ENCODE assay signal across 23 cellular contexts in the genomic region with DNA sequence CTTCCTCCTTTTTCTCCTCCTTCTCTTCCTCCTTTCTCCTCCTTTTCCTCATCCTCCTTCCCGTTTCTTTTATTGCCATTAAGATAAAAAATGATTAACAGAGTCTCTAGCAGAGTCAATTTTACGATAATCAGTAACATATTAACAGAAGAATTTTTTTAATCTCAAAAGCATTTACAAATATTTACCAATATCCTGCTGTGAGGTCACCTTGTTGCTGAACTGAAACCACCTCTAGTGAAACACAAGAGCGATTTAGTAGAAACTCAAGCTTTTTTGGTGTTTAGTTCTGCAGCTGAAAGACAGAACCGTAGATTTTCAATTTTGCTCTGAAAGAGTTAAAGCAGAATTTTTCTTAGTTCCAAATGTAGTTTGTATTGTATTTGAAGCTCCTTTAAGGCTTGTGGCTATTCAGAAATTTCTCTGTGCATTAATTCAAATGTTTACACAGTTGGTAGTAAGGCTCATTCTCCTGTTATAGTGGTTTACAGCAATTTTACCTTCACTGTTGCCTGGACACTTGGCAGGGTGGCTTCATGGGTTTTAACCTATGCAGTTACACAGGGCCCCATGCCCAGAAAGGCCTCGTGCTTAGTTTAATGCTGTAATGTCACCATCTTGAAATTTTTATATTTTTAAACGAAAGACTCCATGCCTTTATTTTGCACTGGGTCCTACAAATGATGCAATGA.
DNase-seq lines count a peak whose midpoint lies in the region; ATAC-seq and TF ChIP-seq lines count a peak whose summit lies in the region.
"Had no signal": no experiment of that assay in that cellular context is flagged by ENCODE, and none has a peak within 500 bp of the region (broad histone marks: within the 10 kb centered on the region; RNA-seq: fewer than 3 reads in every experiment).

No MANE protein-coding gene starts in this region.

- ATAC-seq in GM18508 (IDR thresholded peaks at IDR 0.05; ENCODE audit: insufficient read depth, unreplicated experiment) = peak; percentile 97
- peak; percentile 79 for ATAC-seq in GM19468 (IDR thresholded peaks at IDR 0.05; ENCODE audit: extremely low read depth, unreplicated experiment)
- peak; percentile 93 for ATAC-seq in HG03175 (IDR thresholded peaks at IDR 0.05; ENCODE audit: unreplicated experiment)
- ATAC-seq: activated T-helper 17 cell treated with anti-CD3 and anti-CD28 coated beads, Interleukin-2, amount 50 U/mL, for 72 hours; gastroesophageal sphincter; stimulated activated naive B cell treated with anti-CD40 and anti-IgM and Interleukin-4, amounts not matched to agents 10 μg/mL and 1 μg/mL and 100 μg/mL, for 72 hours had no signal

- H3K27ac ChIP-seq in transverse colon = no peak overlapping the region
- H3K27ac ChIP-seq: gastroesophageal sphincter, SJSA1, upper lobe of left lung had no signal

- H3K9me3 ChIP-seq in transverse colon = no peaks in the 10 kb centered on the region
- H3K9me3 ChIP-seq: gastroesophageal sphincter, upper lobe of left lung had no signal

- no peak for TF ChIP-seq EP300 in transverse colon (IDR thresholded peaks at IDR 0.05; ENCODE audit: low read depth)

- DNase-seq in kidney tubule cell (ENCODE audit: low spot score) = peak; percentile 71
- DNase-seq in stimulated activated CD4-positive, alpha-beta T cell treated with anti-CD3 and anti-CD28 coated beads, Interleukin-15, amount 100 ng/mL, for 24 hours = no peak
- no peak for DNase-seq in NCI-H2107 (lab: John Stamatoyannopoulos, UW)
- no peak for DNase-seq in transverse colon
- no peak for DNase-seq in mesenteric fat pad (ENCODE audit: low spot score)
- DNase-seq: activated CD4-positive, alpha-beta memory T cell treated with anti-CD3 and anti-CD28 coated beads, Interleukin-2, amount 10 ng/mL, durations not matched to agents 7 days and 5 days; amniotic stem cell; cerebellar nuclear complex; DMS 273 treated with DMSO at 0.1 percent for 48 hours; GOT3; immature natural killer cell; Kasumi-1; NCI-H1436; NCI-H446 treated with DMSO at 0.1 percent for 48 hours; small intestine; stimulated activated naive B cell treated with anti-CD40 and anti-IgM and Interleukin-4, amounts not matched to agents 10 μg/mL and 1 μg/mL and 100 μg/mL, for 72 hours; upper lobe of left lung had no signal

- no peaks in the 10 kb centered on the region for H3K27me3 ChIP-seq in transverse colon
- H3K27me3 ChIP-seq: gastroesophageal sphincter, SJSA1, upper lobe of left lung had no signal

- H3K36me3 ChIP-seq in transverse colon = no peaks in the 10 kb centered on the region
- H3K36me3 ChIP-seq: gastroesophageal sphincter, SJSA1, upper lobe of left lung had no signal

- 42 to 46% methylated on average over 4 to 6 of the region's 6 CpGs for WGBS in transverse colon (ENCODE audit: low coverage in 1 of 2), 2 donors

- intact Hi-C loops in transverse colon (cut with DNase I; ENCODE audit: low total_unique reads) = no loop called here

- no peaks in the 10 kb centered on the region for H3K4me1 ChIP-seq in transverse colon
- H3K4me1 ChIP-seq: gastroesophageal sphincter, SJSA1, upper lobe of left lung had no signal

- TF ChIP-seq POLR2A in transverse colon (IDR thresholded peaks at IDR 0.05) = no peak

- H3K4me3 ChIP-seq in transverse colon = no peak overlapping the region
- H3K4me3 ChIP-seq: gastroesophageal sphincter, SJSA1, upper lobe of left lung had no signal

- TF ChIP-seq CTCF in transverse colon (IDR thresholded peaks at IDR 0.05) = no peak

- in situ Hi-C loops in transverse colon (cut with MboI; ENCODE audit: low pct_ligation_motif_present in 1 of 4, low pct_unique_long_range_greater_than_20kb in 1 of 4, low sequenced_read_pairs in 3 of 4) = no loop called here
